Comparison of ENCODE assay signal across 8 cellular contexts in genomic region chr4:112145820-112146813, GRCh38. TPM values are rescaled to one million over a fixed set of nuclear protein-coding genes. Genes with fewer than 3 reads are reported as not detected.
DNase-seq lines count a peak whose midpoint lies in the region; ATAC-seq and TF ChIP-seq lines count a peak whose summit lies in the region.

No MANE protein-coding gene starts in this region.

- peak; percentile 68 for DNase-seq in CD1c-positive myeloid dendritic cell (ENCODE audit: extremely low spot score)
- DNase-seq in SK-N-SH = peak; percentile 73
- DNase-seq in heart right ventricle = peak; percentile 41 to 53
- peak; percentile 86 for DNase-seq in posterior vena cava (ENCODE audit: low spot score)
- peak; percentile 78 for DNase-seq in upper lobe of right lung

- H3K4me3 Mint-ChIP-seq in activated naive CD8-positive, alpha-beta T cell = peak overlapping the region; percentile 99

- peak overlapping the region; percentile 52; the same call in 1 of the 2 replicates for H3K9ac ChIP-seq in SK-N-SH

- no peaks in the 10 kb centered on the region for H3K27me3 ChIP-seq in SK-N-SH (ENCODE audit: insufficient read depth)
- H3K27me3 ChIP-seq in heart right ventricle = no peaks in the 10 kb centered on the region
- no peaks in the 10 kb centered on the region for H3K27me3 ChIP-seq in upper lobe of right lung

- no peak for TF ChIP-seq EP300 in SK-N-SH (IDR thresholded peaks at IDR 0.05; ENCODE audit: borderline replicate concordance in 1 of 2, low read depth in 1 of 2, low read length in 1 of 2)

- H3K79me2 ChIP-seq in SK-N-SH (ENCODE audit: insufficient read depth) = no peaks in the 10 kb centered on the region

- H2AFZ ChIP-seq in SK-N-SH (ENCODE audit: low read depth) = peak overlapping the region; percentile 98

- ATAC-seq in GM19324 (IDR thresholded peaks at IDR 0.05; ENCODE audit: low FRiP score, unreplicated experiment) = peak; percentile 53
- ATAC-seq in HG03432 (IDR thresholded peaks at IDR 0.05; ENCODE audit: unreplicated experiment) = peak; percentile 56
- ATAC-seq in heart right ventricle = peak; percentile 30 to 72 (median 49)
- ATAC-seq in upper lobe of right lung = peak; percentile 53

- H4K20me1 ChIP-seq in SK-N-SH (ENCODE audit: insufficient read depth) = no peaks in the 10 kb centered on the region

- POLR2A ChIA-PET in SK-N-SH (lab: Yijun Ruan, JAX) = no interaction called here

- H3K4me1 ChIP-seq in SK-N-SH (ENCODE audit: control insufficient read depth in 1 of 2, insufficient read depth in 2 of 2, low read depth in 1 of 2, low read length in 1 of 2) = peaks cover 2 to 3% of the 10 kb centered on the region in 2 experiments; a peak in 3 of 4 replicates
- peaks cover 2 to 70% (median 53%) of the 10 kb centered on the region in 9 donors for H3K4me1 ChIP-seq in heart right ventricle
- H3K4me1 ChIP-seq in upper lobe of right lung = peaks cover 3% of the 10 kb centered on the region

- H3K27me3 Mint-ChIP-seq in activated naive CD8-positive, alpha-beta T cell = no peaks in the 10 kb centered on the region

- H3K4me1 Mint-ChIP-seq in activated naive CD8-positive, alpha-beta T cell (ENCODE audit: low read depth) = peaks cover 42% of the 10 kb centered on the region

- H3K9me3 Mint-ChIP-seq in activated naive CD8-positive, alpha-beta T cell (ENCODE audit: low read depth) = no peaks in the 10 kb centered on the region

- peak overlapping the region; percentile 99 for H3K27ac Mint-ChIP-seq in activated naive CD8-positive, alpha-beta T cell

- CTCF ChIA-PET in SK-N-SH (lab: Yijun Ruan, JAX) = interaction anchor here (0.8 to 1.2 kb wide), 4 partner anchors 10 to 176 kb away, joined by 3 read pairs; no protein-coding TSS in a partner anchor

- H3K27ac ChIP-seq in SK-N-SH (ENCODE audit: low read depth in 2 of 2, low read length in 1 of 2) = no peak overlapping the region
- H3K27ac ChIP-seq in heart right ventricle = peak overlapping the region; percentile 70 to 97 (median 92)
- H3K27ac ChIP-seq in upper lobe of right lung = peak overlapping the region; percentile 88

- H3K36me3 Mint-ChIP-seq in activated naive CD8-positive, alpha-beta T cell = peaks cover 15% of the 10 kb centered on the region

- intact Hi-C loops in heart right ventricle (cut with DNase I) = loop anchor here in 7 of 10 donors (2.0 to 5.0 kb wide), 7 partner anchors 39 to 89 kb away; partner anchors contain the start of gene AP1AR (in 4 of the 7)
- intact Hi-C loops in posterior vena cava (cut with DNase I) = loop anchor here in 1 of 2 donors (5.0 kb wide), 1 partner anchor 86 kb away; the partner anchor contains the start of gene AP1AR
- intact Hi-C loops in upper lobe of right lung (cut with DNase I) = no loop called here

- peak overlapping the region; percentile 95 for H3K4me2 ChIP-seq in SK-N-SH

- peak overlapping the region; percentile 82 to 96 for H3K4me3 ChIP-seq in SK-N-SH (ENCODE audit: low read depth in 2 of 2, low read length in 1 of 2)
- peak overlapping the region; percentile 73 to 93 (median 88) for H3K4me3 ChIP-seq in heart right ventricle
- H3K4me3 ChIP-seq in upper lobe of right lung = peak overlapping the region; percentile 85

- no peaks in the 10 kb centered on the region for H3K9me2 ChIP-seq in SK-N-SH

- H3K36me3 ChIP-seq in SK-N-SH (replicated peaks in 1 of 2; ENCODE audit: control insufficient read depth in 1 of 2, insufficient read depth in 2 of 2, low read length in 1 of 2) (no peaks in the 10 kb centered on the region), heart right ventricle (no peaks in the 10 kb centered on the region), upper lobe of right lung (no peaks in the 10 kb centered on the region)

- WGBS in SK-N-SH (ENCODE audit: low lambda C conversion rate) = 13% methylated on average over 18 of the region's 50 CpGs
- WGBS in heart right ventricle, 2 donors = 2 to 3% methylated on average over 50 of the region's 50 CpGs

- TF ChIP-seq CTCF in SK-N-SH (IDR thresholded peaks at IDR 0.05) = peak; percentile 29
- peak in 6 of 9 donors; percentile 10 to 45 (median 32) for TF ChIP-seq CTCF in heart right ventricle (IDR thresholded peaks at IDR 0.05)
- TF ChIP-seq CTCF in upper lobe of right lung (IDR thresholded peaks at IDR 0.05) = peak; percentile 40

- no peak for TF ChIP-seq RAD21 in SK-N-SH (IDR thresholded peaks at IDR 0.05; ENCODE audit: low read length)

- H3K9me3 ChIP-seq in SK-N-SH (no peaks in the 10 kb centered on the region), heart right ventricle (no peaks in the 10 kb centered on the region), upper lobe of right lung (no peaks in the 10 kb centered on the region)

- H3F3A ChIP-seq in SK-N-SH (replicated peaks; ENCODE audit: insufficient read depth) = no peaks in the 10 kb centered on the region

TF ChIP-seq in SK-N-SH, 30 proteins besides CTCF, POLR2A, EP300 and RAD21:
- TF ChIP-seq CHD2 (IDR thresholded peaks at IDR 0.05; ENCODE audit: low read length, partially characterized antibody) (no peak), YY1 (IDR thresholded peaks at IDR 0.05; ENCODE audit: low read depth) (0 out of 2 replicates have a peak, but pooled peaks have one; percentile 43), SMC3 (IDR thresholded peaks at IDR 0.05; ENCODE audit: low read depth, low read length) (no peak), GABPA (IDR thresholded peaks at IDR 0.05; ENCODE audit: low read depth) (no peak)
TF ChIP-seq in SK-N-SH: peak in this region for 1.

RNA-seq across cellular contexts. Expression of gene FAM241A, which starts 0.9 kb away (rescaled TPM):
- 0.28 and 0.44 TPM in 2 replicates for polyA plus RNA-seq in SK-N-SH (2012; rRNA removed)
- 0.63 and 0.85 TPM in 2 replicates for polyA plus RNA-seq in SK-N-SH (2012; cell fraction: cytosol; rRNA removed)
- polyA plus RNA-seq in SK-N-SH (2012; cell fraction: nucleus; rRNA removed) = 0.32 and 0.35 TPM in 2 replicates
- total RNA-seq in heart right ventricle = 1 to 10 TPM; 6.0 to 9.4 (median 7.8) TPM
- 1 to 10 TPM; 4.1 to 7.0 TPM for polyA plus RNA-seq in heart right ventricle
- total RNA-seq in posterior vena cava = 1 to 10 TPM; 4.6 to 6.7 TPM
- total RNA-seq in upper lobe of right lung = 6.3 TPM

Comparison
In these comparisons a context has a peak if more than half of its experiments do, and no peak if none do; other contexts are left out.
1. H3K27ac ChIP-seq: peak in heart right ventricle (10 of 10) and upper lobe of right lung (single experiment); none in SK-N-SH (0 of 2).
2. Peak in every context shown above with its lines, with median percentiles within 50 percentile points of each other: DNase-seq, ATAC-seq, H3K4me3 ChIP-seq and CTCF ChIP-seq.